Comparison of ENCODE assay signal across 19 cellular contexts in genomic region chr3:110589381-110589780, GRCh38.
"Had no signal": no experiment of that assay in that cellular context is flagged by ENCODE, and none has a peak within 500 bp of the region (broad histone marks: within the 10 kb centered on the region; RNA-seq: fewer than 3 reads in every experiment).

No MANE protein-coding gene starts in this region.

- H3K4me2 ChIP-seq: smooth muscle cell had no signal

- FAIRE-seq: kidney had no signal

- H3K4me3 ChIP-seq: coronary artery, left ventricle myocardium inferior, lower lobe of right lung, smooth muscle cell had no signal

- H3K27ac ChIP-seq: coronary artery, foreskin keratinocyte, left ventricle myocardium inferior, lower lobe of right lung had no signal

- H3K27me3 ChIP-seq: foreskin keratinocyte had no signal

- H3K4me1 Mint-ChIP-seq: immature natural killer cell, memory B cell, naive B cell had no signal

- H3K36me3 ChIP-seq: left ventricle myocardium inferior, lower lobe of right lung had no signal

- ATAC-seq: esophagus mucosa, foreskin keratinocyte, left cardiac atrium, lower lobe of right lung, right cardiac atrium had no signal

- H3K27me3 Mint-ChIP-seq: memory B cell, naive B cell had no signal

- H3K36me3 Mint-ChIP-seq: immature natural killer cell, memory B cell, naive B cell had no signal

- H3K27ac Mint-ChIP-seq: immature natural killer cell, memory B cell, naive B cell, nephron had no signal

- H3K9me3 ChIP-seq: lower lobe of right lung had no signal

- H3K4me3 Mint-ChIP-seq: immature natural killer cell, memory B cell, naive B cell, nephron had no signal

- DNase-seq: effector CD4-positive, alpha-beta T cell; foreskin keratinocyte; immature natural killer cell; kidney; left cardiac atrium; left ventricle myocardium inferior; lower lobe of right lung; midbrain; naive B cell; occipital lobe; right cardiac atrium; stimulated activated CD4-positive, alpha-beta T cell treated with anti-CD3 and anti-CD28 coated beads, Interleukin-2, amount 100 ng/mL, for 48 hours; stimulated activated naive CD4-positive, alpha-beta T cell treated with Interleukin-2 at 50 U/mL for 16 hours; trophoblast cell had no signal

- H3K4me1 ChIP-seq: foreskin keratinocyte, left ventricle myocardium inferior, lower lobe of right lung had no signal
